Comparison of ENCODE assay signal across 2 cellular contexts in genomic region chr5:141651728-141652105, GRCh38.
TF ChIP-seq lines count a peak whose summit lies in the region.

No MANE protein-coding gene starts in this region.

TF ChIP-seq in A549, 52 proteins besides CTCF, POLR2A, EP300 and RAD21:
- TF ChIP-seq, protein P1, sequence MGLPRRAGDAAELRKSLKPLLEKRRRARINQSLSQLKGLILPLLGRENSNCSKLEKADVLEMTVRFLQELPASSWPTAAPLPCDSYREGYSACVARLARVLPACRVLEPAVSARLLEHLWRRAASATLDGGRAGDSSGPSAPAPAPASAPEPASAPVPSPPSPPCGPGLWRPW (IDR thresholded peaks at IDR 0.05), result no peak
- no peak for TF ChIP-seq KDM5A (IDR thresholded peaks at IDR 0.05)
- TF ChIP-seq HEYL (CRISPR knock-in tag; IDR thresholded peaks at IDR 0.05), result no peak
- TF ChIP-seq, protein P2, sequence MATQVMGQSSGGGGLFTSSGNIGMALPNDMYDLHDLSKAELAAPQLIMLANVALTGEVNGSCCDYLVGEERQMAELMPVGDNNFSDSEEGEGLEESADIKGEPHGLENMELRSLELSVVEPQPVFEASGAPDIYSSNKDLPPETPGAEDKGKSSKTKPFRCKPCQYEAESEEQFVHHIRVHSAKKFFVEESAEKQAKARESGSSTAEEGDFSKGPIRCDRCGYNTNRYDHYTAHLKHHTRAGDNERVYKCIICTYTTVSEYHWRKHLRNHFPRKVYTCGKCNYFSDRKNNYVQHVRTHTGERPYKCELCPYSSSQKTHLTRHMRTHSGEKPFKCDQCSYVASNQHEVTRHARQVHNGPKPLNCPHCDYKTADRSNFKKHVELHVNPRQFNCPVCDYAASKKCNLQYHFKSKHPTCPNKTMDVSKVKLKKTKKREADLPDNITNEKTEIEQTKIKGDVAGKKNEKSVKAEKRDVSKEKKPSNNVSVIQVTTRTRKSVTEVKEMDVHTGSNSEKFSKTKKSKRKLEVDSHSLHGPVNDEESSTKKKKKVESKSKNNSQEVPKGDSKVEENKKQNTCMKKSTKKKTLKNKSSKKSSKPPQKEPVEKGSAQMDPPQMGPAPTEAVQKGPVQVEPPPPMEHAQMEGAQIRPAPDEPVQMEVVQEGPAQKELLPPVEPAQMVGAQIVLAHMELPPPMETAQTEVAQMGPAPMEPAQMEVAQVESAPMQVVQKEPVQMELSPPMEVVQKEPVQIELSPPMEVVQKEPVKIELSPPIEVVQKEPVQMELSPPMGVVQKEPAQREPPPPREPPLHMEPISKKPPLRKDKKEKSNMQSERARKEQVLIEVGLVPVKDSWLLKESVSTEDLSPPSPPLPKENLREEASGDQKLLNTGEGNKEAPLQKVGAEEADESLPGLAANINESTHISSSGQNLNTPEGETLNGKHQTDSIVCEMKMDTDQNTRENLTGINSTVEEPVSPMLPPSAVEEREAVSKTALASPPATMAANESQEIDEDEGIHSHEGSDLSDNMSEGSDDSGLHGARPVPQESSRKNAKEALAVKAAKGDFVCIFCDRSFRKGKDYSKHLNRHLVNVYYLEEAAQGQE (IDR thresholded peaks at IDR 0.05), result no peak
- no peak for TF ChIP-seq NPAS2 (CRISPR knock-in tag; IDR thresholded peaks at IDR 0.05; ENCODE audit: borderline replicate concordance)
- no peak for TF ChIP-seq CHD2 (IDR thresholded peaks at IDR 0.05; ENCODE audit: low read length, partially characterized antibody)
- TF ChIP-seq FOXS1 (CRISPR knock-in tag; IDR thresholded peaks at IDR 0.05), result no peak
- no peak for TF ChIP-seq RNF2 (IDR thresholded peaks at IDR 0.05; ENCODE audit: borderline replicate concordance, low read depth)
- no peak for TF ChIP-seq SMC3 (IDR thresholded peaks at IDR 0.05)
- no peak for TF ChIP-seq ZNF302 (CRISPR knock-in tag; IDR thresholded peaks at IDR 0.05)
- no peak for TF ChIP-seq PBX3 (IDR thresholded peaks at IDR 0.05)
- no peak for TF ChIP-seq CHD4 (IDR thresholded peaks at IDR 0.05; ENCODE audit: borderline replicate concordance)
- TF ChIP-seq TP53 (CRISPR knock-in tag; IDR thresholded peaks at IDR 0.05), result no peak
- no peak for TF ChIP-seq HOXB13 (CRISPR knock-in tag; IDR thresholded peaks at IDR 0.05; ENCODE audit: low read depth)
- TF ChIP-seq POLR2AphosphoS2 (conservative IDR thresholded peaks at IDR 0.05; ENCODE audit: low read length), result no peak
- TF ChIP-seq KDM1A (IDR thresholded peaks at IDR 0.05; ENCODE audit: low read depth), result no peak

TF ChIP-seq in IMR-90, 13 proteins besides CTCF, POLR2A, EP300 and RAD21:
- TF ChIP-seq RFX5 (IDR thresholded peaks at IDR 0.05; ENCODE audit: low read depth, low read length), result no peak
- TF ChIP-seq MAZ (IDR thresholded peaks at IDR 0.05; ENCODE audit: borderline replicate concordance, low read depth, low read length), result no peak
- no peak for TF ChIP-seq NFE2L2 (IDR thresholded peaks at IDR 0.05; ENCODE audit: low read depth, low read length)
- TF ChIP-seq USF2 (IDR thresholded peaks at IDR 0.05; ENCODE audit: low read depth, low read length), result no peak
- no peak for TF ChIP-seq SMC3 (IDR thresholded peaks at IDR 0.05; ENCODE audit: low read depth, low read length)
- TF ChIP-seq CHD1 (IDR thresholded peaks at IDR 0.05; ENCODE audit: low read depth, low read length), result no peak
- TF ChIP-seq CEBPB (IDR thresholded peaks at IDR 0.05; ENCODE audit: low read depth, low read length), result no peak
- TF ChIP-seq BHLHE40 (IDR thresholded peaks at IDR 0.05; ENCODE audit: low read depth, low read length), result no peak
- TF ChIP-seq FOS (IDR thresholded peaks at IDR 0.05; ENCODE audit: low read depth, low read length), result no peak
- TF ChIP-seq RCOR1 (IDR thresholded peaks at IDR 0.05; ENCODE audit: insufficient replicate concordance, low read length), result no peak
- TF ChIP-seq, protein P3, sequence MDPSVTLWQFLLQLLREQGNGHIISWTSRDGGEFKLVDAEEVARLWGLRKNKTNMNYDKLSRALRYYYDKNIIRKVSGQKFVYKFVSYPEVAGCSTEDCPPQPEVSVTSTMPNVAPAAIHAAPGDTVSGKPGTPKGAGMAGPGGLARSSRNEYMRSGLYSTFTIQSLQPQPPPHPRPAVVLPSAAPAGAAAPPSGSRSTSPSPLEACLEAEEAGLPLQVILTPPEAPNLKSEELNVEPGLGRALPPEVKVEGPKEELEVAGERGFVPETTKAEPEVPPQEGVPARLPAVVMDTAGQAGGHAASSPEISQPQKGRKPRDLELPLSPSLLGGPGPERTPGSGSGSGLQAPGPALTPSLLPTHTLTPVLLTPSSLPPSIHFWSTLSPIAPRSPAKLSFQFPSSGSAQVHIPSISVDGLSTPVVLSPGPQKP (IDR thresholded peaks at IDR 0.05; ENCODE audit: borderline replicate concordance, low read depth, low read length), result no peak
- TF ChIP-seq MXI1 (IDR thresholded peaks at IDR 0.05; ENCODE audit: borderline replicate concordance, low read depth, low read length), result no peak
- TF ChIP-seq MAFK (IDR thresholded peaks at IDR 0.05; ENCODE audit: low read depth, low read length), result no peak
